ENCODE assay signal across 1 cellular context in the genomic region with DNA sequence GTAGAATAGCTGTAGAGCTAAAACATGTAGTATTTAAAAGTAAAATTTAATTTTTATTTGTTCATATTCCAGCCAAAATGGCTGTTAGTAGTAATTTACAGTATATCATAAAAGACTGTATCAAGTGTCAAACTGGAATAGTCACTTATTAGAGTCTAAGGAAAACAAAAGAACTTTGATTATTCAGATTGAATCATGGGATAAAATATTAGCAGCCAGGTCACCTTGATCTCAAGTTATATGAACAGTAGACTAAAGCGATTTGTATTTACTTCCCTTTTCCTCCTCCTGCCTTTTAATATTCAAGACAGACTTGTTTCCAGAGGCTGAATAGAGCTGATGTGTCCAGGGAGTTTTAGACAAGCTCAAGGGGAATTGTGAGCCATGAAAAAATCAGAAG.
TF ChIP-seq lines count a peak whose summit lies in the region.

No MANE protein-coding gene starts in this region.

TF ChIP-seq in HCT116, 20 proteins besides CTCF, POLR2A, EP300 and RAD21:
- no peak for TF ChIP-seq EZH2phosphoT487 (IDR thresholded peaks at IDR 0.05; ENCODE audit: borderline replicate concordance)
- no peak for TF ChIP-seq YY1 (IDR thresholded peaks at IDR 0.05; ENCODE audit: extremely low read depth, insufficient replicate concordance, low read depth, low read length)
- no peak for TF ChIP-seq ATF3 (IDR thresholded peaks at IDR 0.05)
- TF ChIP-seq POLR2AphosphoS5 (IDR thresholded peaks at IDR 0.05; ENCODE audit: low read depth, low read length): no peak
- no peak for TF ChIP-seq CBX3 (IDR thresholded peaks at IDR 0.05; ENCODE audit: low read depth)
- no peak for TF ChIP-seq ZNF274 (IDR thresholded peaks at IDR 0.05; ENCODE audit: low read depth, low read length)
- no peak for TF ChIP-seq ZBTB33 (IDR thresholded peaks at IDR 0.05; ENCODE audit: extremely low read depth, insufficient replicate concordance, low read length)
- no peak for TF ChIP-seq CEBPB (IDR thresholded peaks at IDR 0.05; ENCODE audit: low read depth)
- no peak for TF ChIP-seq ELF1 (IDR thresholded peaks at IDR 0.05; ENCODE audit: borderline replicate concordance, low read depth)
- no peak for TF ChIP-seq EZH2 (IDR thresholded peaks at IDR 0.05)
- TF ChIP-seq TCF7L2 (IDR thresholded peaks at IDR 0.05; ENCODE audit: borderline replicate concordance, extremely low read depth, insufficient read depth, insufficient read length): no peak
- no peak for TF ChIP-seq MAX (IDR thresholded peaks at IDR 0.05)
- no peak for TF ChIP-seq SRF (IDR thresholded peaks at IDR 0.05; ENCODE audit: low read depth)
- TF ChIP-seq SIN3A (IDR thresholded peaks at IDR 0.05; ENCODE audit: low read depth): no peak
- no peak for TF ChIP-seq FOSL1 (IDR thresholded peaks at IDR 0.05; ENCODE audit: low read depth)
- TF ChIP-seq, protein P1, sequence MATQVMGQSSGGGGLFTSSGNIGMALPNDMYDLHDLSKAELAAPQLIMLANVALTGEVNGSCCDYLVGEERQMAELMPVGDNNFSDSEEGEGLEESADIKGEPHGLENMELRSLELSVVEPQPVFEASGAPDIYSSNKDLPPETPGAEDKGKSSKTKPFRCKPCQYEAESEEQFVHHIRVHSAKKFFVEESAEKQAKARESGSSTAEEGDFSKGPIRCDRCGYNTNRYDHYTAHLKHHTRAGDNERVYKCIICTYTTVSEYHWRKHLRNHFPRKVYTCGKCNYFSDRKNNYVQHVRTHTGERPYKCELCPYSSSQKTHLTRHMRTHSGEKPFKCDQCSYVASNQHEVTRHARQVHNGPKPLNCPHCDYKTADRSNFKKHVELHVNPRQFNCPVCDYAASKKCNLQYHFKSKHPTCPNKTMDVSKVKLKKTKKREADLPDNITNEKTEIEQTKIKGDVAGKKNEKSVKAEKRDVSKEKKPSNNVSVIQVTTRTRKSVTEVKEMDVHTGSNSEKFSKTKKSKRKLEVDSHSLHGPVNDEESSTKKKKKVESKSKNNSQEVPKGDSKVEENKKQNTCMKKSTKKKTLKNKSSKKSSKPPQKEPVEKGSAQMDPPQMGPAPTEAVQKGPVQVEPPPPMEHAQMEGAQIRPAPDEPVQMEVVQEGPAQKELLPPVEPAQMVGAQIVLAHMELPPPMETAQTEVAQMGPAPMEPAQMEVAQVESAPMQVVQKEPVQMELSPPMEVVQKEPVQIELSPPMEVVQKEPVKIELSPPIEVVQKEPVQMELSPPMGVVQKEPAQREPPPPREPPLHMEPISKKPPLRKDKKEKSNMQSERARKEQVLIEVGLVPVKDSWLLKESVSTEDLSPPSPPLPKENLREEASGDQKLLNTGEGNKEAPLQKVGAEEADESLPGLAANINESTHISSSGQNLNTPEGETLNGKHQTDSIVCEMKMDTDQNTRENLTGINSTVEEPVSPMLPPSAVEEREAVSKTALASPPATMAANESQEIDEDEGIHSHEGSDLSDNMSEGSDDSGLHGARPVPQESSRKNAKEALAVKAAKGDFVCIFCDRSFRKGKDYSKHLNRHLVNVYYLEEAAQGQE (IDR thresholded peaks at IDR 0.05; ENCODE audit: low read depth): no peak
- TF ChIP-seq SP1 (IDR thresholded peaks at IDR 0.05; ENCODE audit: low read depth): no peak
- no peak for TF ChIP-seq ZFX (IDR thresholded peaks at IDR 0.05)
